In genomic region chr11:23688835-23689234, GRCh38 we compare ENCODE assay signal across 1 cellular context.
TF ChIP-seq lines count a peak whose summit lies in the region.

No MANE protein-coding gene starts in this region.

TF ChIP-seq in SK-N-SH, 30 proteins besides CTCF, POLR2A, EP300 and RAD21 (continued from another document):
- TF ChIP-seq REST (IDR thresholded peaks at IDR 0.05; ENCODE audit: low read depth, low read length): no peak
- TF ChIP-seq FOXM1 (IDR thresholded peaks at IDR 0.05; ENCODE audit: low read depth): no peak
- TF ChIP-seq MAX (IDR thresholded peaks at IDR 0.05; ENCODE audit: low read depth): no peak
- TF ChIP-seq IRF3 (IDR thresholded peaks at IDR 0.05; ENCODE audit: low read depth, low read length): no peak
- no peak for TF ChIP-seq SIN3A (IDR thresholded peaks at IDR 0.05; ENCODE audit: borderline replicate concordance, low read depth, low read length)
